Comparison of ENCODE assay signal across 9 cellular contexts in the genomic region with DNA sequence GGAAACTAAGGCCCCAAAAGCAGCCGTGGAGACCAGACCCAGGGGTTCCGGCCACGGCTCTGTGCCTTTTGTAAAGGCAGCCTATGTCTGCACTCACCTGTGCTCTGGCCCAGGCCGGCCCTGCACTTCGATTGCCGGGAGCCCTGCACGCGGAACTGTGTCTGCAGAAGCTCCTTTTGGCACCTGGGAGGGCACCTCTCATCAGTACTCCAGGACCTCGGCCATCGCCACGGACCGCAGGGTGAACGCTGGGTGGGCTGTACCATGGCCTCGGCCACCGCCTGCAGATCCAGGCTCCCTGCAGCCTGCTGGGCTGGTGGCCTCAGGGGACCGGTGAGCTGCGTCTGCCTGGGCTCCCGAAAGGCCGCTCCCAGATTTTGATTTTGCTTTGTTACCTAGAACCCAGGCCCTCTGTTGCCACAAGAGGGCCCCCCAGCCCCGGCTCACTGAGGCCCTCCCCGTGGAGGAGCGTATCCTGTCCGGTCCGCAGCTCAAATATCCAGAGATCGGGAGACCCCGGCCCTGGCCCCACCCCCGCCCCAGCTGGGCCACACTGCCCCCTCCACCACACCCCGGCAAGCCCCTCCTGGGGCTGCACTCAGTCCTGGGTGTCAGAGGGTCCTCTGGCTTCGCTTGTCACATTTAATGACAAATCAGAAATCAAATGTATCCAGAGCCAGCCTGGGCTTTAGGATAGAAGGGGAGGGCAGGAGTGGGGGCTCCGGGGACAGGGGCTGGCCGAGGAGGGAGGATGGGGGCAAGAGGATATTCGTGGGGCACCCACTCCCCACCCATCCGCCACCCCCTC.
DNase-seq lines count a peak whose midpoint lies in the region; ATAC-seq, FAIRE-seq and TF ChIP-seq lines count a peak whose summit lies in the region.
"Had no signal": no experiment of that assay in that cellular context is flagged by ENCODE, and none has a peak within 500 bp of the region (broad histone marks: within the 10 kb centered on the region; RNA-seq: fewer than 3 reads in every experiment).

No MANE protein-coding gene starts in this region.

- H3K27me3 ChIP-seq in RWPE2 (ENCODE audit: insufficient read depth, poor library complexity, severe bottlenecking) (no peaks in the 10 kb centered on the region), upper lobe of right lung (no peaks in the 10 kb centered on the region)

- intact Hi-C loops in head of caudate nucleus (cut with DNase I), result loop anchor here (10.0 kb wide), 1 partner anchor 52 kb away; no protein-coding TSS in a partner anchor
- intact Hi-C loops in posterior cingulate gyrus (cut with DNase I), result loop anchor here (5.0 to 10.0 kb wide), 3 partner anchors 62 to 224 kb away; partner anchors contain the start of gene PDE9A
- intact Hi-C loops in upper lobe of right lung (cut with DNase I), result loop anchor here (5.0 kb wide), 1 partner anchor 224 kb away; no protein-coding TSS in a partner anchor

- ATAC-seq in RWPE2 (ENCODE audit: low read depth) (peak; percentile 96), upper lobe of right lung (peak; percentile 91), GM21381 (IDR thresholded peaks at IDR 0.05; ENCODE audit: unreplicated experiment) (no peak)

- no peak for FAIRE-seq in D721Med (lab: Jason Lieb, UNC)

- H3K4me3 ChIP-seq in RWPE2 (ENCODE audit: severe bottlenecking), result no peak overlapping the region
- H3K4me3 ChIP-seq in upper lobe of right lung, result no peak overlapping the region
- H3K4me3 ChIP-seq: SK-N-MC had no signal

- H3K4me1 ChIP-seq in RWPE2 (ENCODE audit: insufficient read depth, poor library complexity, severe bottlenecking) (no peaks in the 10 kb centered on the region), upper lobe of right lung (no peaks in the 10 kb centered on the region)

- TF ChIP-seq CTCF in D721Med (IDR thresholded peaks at IDR 0.05; ENCODE audit: insufficient read depth, missing control alignments) (peak; percentile 87), RWPE2 (IDR thresholded peaks at IDR 0.05; ENCODE audit: poor library complexity, severe bottlenecking) (peak; percentile 86), upper lobe of right lung (IDR thresholded peaks at IDR 0.05) (peak; percentile 75)

- H3K36me3 ChIP-seq in RWPE2 (ENCODE audit: low read depth) (no peaks in the 10 kb centered on the region), upper lobe of right lung (no peaks in the 10 kb centered on the region)

- H3K27ac ChIP-seq in RWPE2 (ENCODE audit: poor library complexity, severe bottlenecking), result no peak overlapping the region
- H3K27ac ChIP-seq in upper lobe of right lung, result no peak overlapping the region
- H3K27ac ChIP-seq: SK-N-MC had no signal

- DNase-seq in D721Med (ENCODE audit: insufficient read length, low spot score) (peak; percentile 99), Kasumi-1 (lab: John Stamatoyannopoulos, UW) (peak; percentile 54 to 61), RWPE2 (ENCODE audit: low spot score) (peak; percentile 62), head of caudate nucleus (peak; percentile 65 to 90 (median 80)), posterior cingulate gyrus (peak; percentile 40 to 96 (median 75)), upper lobe of right lung (peak; percentile 84)
- peak; percentile 64 for DNase-seq in activated naive CD4-positive, alpha-beta T cell treated with Interleukin-2 at 50 U/mL for 16 hours

- H3K9me3 ChIP-seq in RWPE2 (ENCODE audit: severe bottlenecking), result no peaks in the 10 kb centered on the region
- H3K9me3 ChIP-seq in upper lobe of right lung, result no peaks in the 10 kb centered on the region
